In the genomic region with DNA sequence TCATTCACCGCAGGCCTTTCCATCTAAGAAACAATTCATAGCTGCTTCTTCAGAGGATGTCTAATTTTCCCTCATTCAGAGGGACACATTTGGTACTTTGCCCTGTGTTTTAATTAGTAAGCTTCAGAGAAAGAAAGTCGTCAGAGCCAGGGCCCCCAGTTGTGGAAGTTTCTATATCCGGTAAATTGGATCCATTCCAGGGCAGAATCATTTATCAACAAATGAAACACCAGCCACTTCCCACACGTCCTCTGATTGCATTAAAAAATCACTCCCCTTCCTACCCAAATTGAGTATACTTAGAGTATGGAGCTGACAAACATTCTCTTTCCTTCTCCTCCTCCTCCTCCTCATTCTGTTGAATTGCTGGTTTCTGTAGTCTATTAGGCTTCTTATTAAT, we compare ENCODE assay signal across 15 cellular contexts.
DNase-seq lines count a peak whose midpoint lies in the region; ATAC-seq and TF ChIP-seq lines count a peak whose summit lies in the region.
"Had no signal": no experiment of that assay in that cellular context is flagged by ENCODE, and none has a peak within 500 bp of the region (broad histone marks: within the 10 kb centered on the region; RNA-seq: fewer than 3 reads in every experiment).

No MANE protein-coding gene starts in this region.

- H3K27ac Mint-ChIP-seq in activated naive CD8-positive, alpha-beta T cell treated with anti-CD3 and anti-CD28 coated beads, Interleukin-2, amount 50 U/mL, for 24 hours: no peak overlapping the region
- no peak overlapping the region for H3K27ac Mint-ChIP-seq in activated naive CD8-positive, alpha-beta T cell treated with anti-CD3 and anti-CD28 coated beads for 36 hours
- H3K27ac Mint-ChIP-seq in stimulated activated memory B cell treated with anti-CD40 and anti-IgM and Interleukin-4, amounts not matched to agents 10 μg/mL and 1 μg/mL and 100 μg/mL, for 72 hours: peak overlapping the region; percentile 79
- H3K27ac Mint-ChIP-seq: activated naive CD4-positive, alpha-beta T cell treated with anti-CD3 and anti-CD28 coated beads, Interleukin-2, amount 50 U/mL, for 24 hours had no signal

- H3K9me2 ChIP-seq in PC-9 (ENCODE audit: insufficient read depth): no peaks in the 10 kb centered on the region

- H3K27ac ChIP-seq in PC-9: no peak overlapping the region
- H3K27ac ChIP-seq: tibial nerve had no signal

- no peaks in the 10 kb centered on the region for H3K36me3 Mint-ChIP-seq in activated naive CD8-positive, alpha-beta T cell treated with anti-CD3 and anti-CD28 coated beads, Interleukin-2, amount 50 U/mL, for 24 hours (ENCODE audit: low read depth)
- no peaks in the 10 kb centered on the region for H3K36me3 Mint-ChIP-seq in activated naive CD8-positive, alpha-beta T cell treated with anti-CD3 and anti-CD28 coated beads for 36 hours
- H3K36me3 Mint-ChIP-seq in stimulated activated memory B cell treated with anti-CD40 and anti-IgM and Interleukin-4, amounts not matched to agents 10 μg/mL and 1 μg/mL and 100 μg/mL, for 72 hours: no peaks in the 10 kb centered on the region
- H3K36me3 Mint-ChIP-seq: activated naive CD4-positive, alpha-beta T cell treated with anti-CD3 and anti-CD28 coated beads, Interleukin-2, amount 50 U/mL, for 24 hours had no signal

- no peaks in the 10 kb centered on the region for H3K9me3 Mint-ChIP-seq in activated naive CD8-positive, alpha-beta T cell treated with anti-CD3 and anti-CD28 coated beads, Interleukin-2, amount 50 U/mL, for 24 hours
- H3K9me3 Mint-ChIP-seq in activated naive CD8-positive, alpha-beta T cell treated with anti-CD3 and anti-CD28 coated beads for 36 hours: no peaks in the 10 kb centered on the region
- no peaks in the 10 kb centered on the region for H3K9me3 Mint-ChIP-seq in stimulated activated memory B cell treated with anti-CD40 and anti-IgM and Interleukin-4, amounts not matched to agents 10 μg/mL and 1 μg/mL and 100 μg/mL, for 72 hours
- H3K9me3 Mint-ChIP-seq: activated naive CD4-positive, alpha-beta T cell treated with anti-CD3 and anti-CD28 coated beads, Interleukin-2, amount 50 U/mL, for 24 hours had no signal

- no peaks in the 10 kb centered on the region for H3K27me3 ChIP-seq in PC-9 (ENCODE audit: insufficient read depth, low read depth)
- H3K27me3 ChIP-seq: tibial nerve had no signal

- CTCF ChIA-PET in PC-9 (lab: Charles Lee): no interaction called here

- H3K4me3 ChIP-seq in PC-9: no peak overlapping the region

- no peaks in the 10 kb centered on the region; the same call in 1 of the 2 replicates for H3K4me1 ChIP-seq in PC-9 (replicated peaks; ENCODE audit: insufficient read depth)
- H3K4me1 ChIP-seq: tibial nerve had no signal

- no peaks in the 10 kb centered on the region for H3K36me3 ChIP-seq in PC-9 (ENCODE audit: low read depth)
- H3K36me3 ChIP-seq: tibial nerve had no signal

- no peak overlapping the region for H3K4me2 ChIP-seq in PC-9

- DNase-seq in activated naive CD8-positive, alpha-beta T cell treated with anti-CD3 and anti-CD28 coated beads, Interleukin-2, amount 50 U/mL, for 24 hours: no peak
- no peak for DNase-seq in activated naive CD8-positive, alpha-beta T cell treated with anti-CD3 and anti-CD28 coated beads for 36 hours
- DNase-seq in PC-9: no peak
- no peak for DNase-seq in NCI-H510A (lab: John Stamatoyannopoulos, UW)
- DNase-seq: ACHN; activated CD4-positive, alpha-beta T cell treated with anti-CD3 and anti-CD28 coated beads, Interleukin-2, amount 50 U/mL, for 48 hours; DMS79 treated with DMSO at 0.1 percent for 48 hours; NCI-H1048; retina had no signal

- no peaks in the 10 kb centered on the region for H3K79me2 ChIP-seq in PC-9 (ENCODE audit: low read depth)

- peaks cover 7% of the 10 kb centered on the region for H3K27me3 Mint-ChIP-seq in activated naive CD8-positive, alpha-beta T cell treated with anti-CD3 and anti-CD28 coated beads, Interleukin-2, amount 50 U/mL, for 24 hours
- H3K27me3 Mint-ChIP-seq in activated naive CD8-positive, alpha-beta T cell treated with anti-CD3 and anti-CD28 coated beads for 36 hours: peaks cover 30% of the 10 kb centered on the region
- H3K27me3 Mint-ChIP-seq in stimulated activated memory B cell treated with anti-CD40 and anti-IgM and Interleukin-4, amounts not matched to agents 10 μg/mL and 1 μg/mL and 100 μg/mL, for 72 hours: no peaks in the 10 kb centered on the region

- H4K20me1 ChIP-seq in PC-9 (ENCODE audit: insufficient read depth): no peaks in the 10 kb centered on the region

- peak overlapping the region; percentile 63 for H3K4me3 Mint-ChIP-seq in activated naive CD8-positive, alpha-beta T cell treated with anti-CD3 and anti-CD28 coated beads, Interleukin-2, amount 50 U/mL, for 24 hours
- H3K4me3 Mint-ChIP-seq in activated naive CD8-positive, alpha-beta T cell treated with anti-CD3 and anti-CD28 coated beads for 36 hours: no peak overlapping the region
- peak overlapping the region; percentile 75 for H3K4me3 Mint-ChIP-seq in stimulated activated memory B cell treated with anti-CD40 and anti-IgM and Interleukin-4, amounts not matched to agents 10 μg/mL and 1 μg/mL and 100 μg/mL, for 72 hours

- intact Hi-C loops in PC-9 (cut with micrococcal nuclease; ENCODE audit: unreplicated experiment): no loop called here

- H3K4me1 Mint-ChIP-seq in activated naive CD8-positive, alpha-beta T cell treated with anti-CD3 and anti-CD28 coated beads, Interleukin-2, amount 50 U/mL, for 24 hours: peaks cover 26% of the 10 kb centered on the region
- H3K4me1 Mint-ChIP-seq in activated naive CD8-positive, alpha-beta T cell treated with anti-CD3 and anti-CD28 coated beads for 36 hours: peaks cover 11% of the 10 kb centered on the region
- H3K4me1 Mint-ChIP-seq in stimulated activated memory B cell treated with anti-CD40 and anti-IgM and Interleukin-4, amounts not matched to agents 10 μg/mL and 1 μg/mL and 100 μg/mL, for 72 hours: peaks cover 44% of the 10 kb centered on the region

- POLR2A ChIA-PET in PC-9 (lab: Charles Lee; ENCODE audit: unreplicated experiment): no interaction called here

- no peaks in the 10 kb centered on the region for H3F3A ChIP-seq in PC-9 (ENCODE audit: insufficient read depth, low read depth)

- no peak for ATAC-seq in activated naive CD8-positive, alpha-beta T cell treated with anti-CD3 and anti-CD28 coated beads, Interleukin-2, amount 50 U/mL, for 24 hours
- ATAC-seq in HG02759 (IDR thresholded peaks at IDR 0.05; ENCODE audit: unreplicated experiment) (peak; percentile 17), HG03378 (IDR thresholded peaks at IDR 0.05; ENCODE audit: unreplicated experiment) (no peak), GM19328 (IDR thresholded peaks at IDR 0.05; ENCODE audit: unreplicated experiment) (no peak)
- ATAC-seq in stimulated activated memory B cell treated with anti-CD40 and anti-IgM and Interleukin-4, amounts not matched to agents 10 μg/mL and 1 μg/mL and 100 μg/mL, for 72 hours: no peak

- no TSS peak for BruUV-seq in PC-9 (replicated peaks; lab: Mats Ljungman, UMichigan)

- no peaks in the 10 kb centered on the region for H3K9me3 ChIP-seq in PC-9 (ENCODE audit: insufficient read depth, low read depth)
- H3K9me3 ChIP-seq: tibial nerve had no signal

- 0 out of 2 replicates have a peak overlapping the region, but pooled peaks have one; percentile 26 for H2AFZ ChIP-seq in PC-9

- no peak for TF ChIP-seq CTCF in PC-9 (conservative IDR thresholded peaks at IDR 0.05)
